ENCODE assay signal across 14 cellular contexts in genomic region chr16:69309316-69309715, GRCh38. TPM values are rescaled to one million over a fixed set of nuclear protein-coding genes. Genes with fewer than 3 reads are reported as not detected.
DNase-seq lines count a peak whose midpoint lies in the region; ATAC-seq, FAIRE-seq and TF ChIP-seq lines count a peak whose summit lies in the region.
"Had no signal": no experiment of that assay in that cellular context is flagged by ENCODE, and none has a peak within 500 bp of the region (broad histone marks: within the 10 kb centered on the region; RNA-seq: fewer than 3 reads in every experiment).

No MANE protein-coding gene starts in this region.

- H3K27ac Mint-ChIP-seq in nephron: no peak overlapping the region
- H3K27ac Mint-ChIP-seq: activated CD4-positive, alpha-beta T cell treated with anti-CD3 and anti-CD28 coated beads, Interleukin-2, amount 10 ng/mL, durations not matched to agents 24 days and 14 days; activated naive CD4-positive, alpha-beta T cell treated with anti-CD3 and anti-CD28 coated beads for 36 hours had no signal

- H3K27ac ChIP-seq in cingulate gyrus (ENCODE audit: low read depth, low read length): peak overlapping the region; percentile 70

- no peaks in the 10 kb centered on the region for H3K9me3 Mint-ChIP-seq in nephron
- H3K9me3 Mint-ChIP-seq: activated CD4-positive, alpha-beta T cell treated with anti-CD3 and anti-CD28 coated beads, Interleukin-2, amount 10 ng/mL, durations not matched to agents 24 days and 14 days; activated naive CD4-positive, alpha-beta T cell treated with anti-CD3 and anti-CD28 coated beads for 36 hours had no signal

- no peak for DNase-seq in GM12891 (ENCODE audit: insufficient read length, low spot score)
- no peak for DNase-seq in NCI-H2107 treated with DMSO at 0.1 percent for 48 hours (lab: John Stamatoyannopoulos, UW; ENCODE audit: unreplicated experiment)
- DNase-seq in NCI-H2196 treated with DMSO at 0.1 percent for 48 hours (lab: John Stamatoyannopoulos, UW; ENCODE audit: unreplicated experiment): no peak
- DNase-seq: activated CD4-positive, alpha-beta T cell treated with anti-CD3 and anti-CD28 coated beads, Interleukin-2, amount 10 ng/mL, durations not matched to agents 24 days and 14 days; activated naive CD4-positive, alpha-beta T cell treated with anti-CD3 and anti-CD28 coated beads for 36 hours; cortex of kidney; KG1; left cardiac atrium; NCI-H1930 had no signal

- no peaks in the 10 kb centered on the region for H3K27me3 Mint-ChIP-seq in nephron (ENCODE audit: low read depth)
- H3K27me3 Mint-ChIP-seq: activated CD4-positive, alpha-beta T cell treated with anti-CD3 and anti-CD28 coated beads, Interleukin-2, amount 10 ng/mL, durations not matched to agents 24 days and 14 days had no signal

- no peak for ATAC-seq in GM18868 (IDR thresholded peaks at IDR 0.05; ENCODE audit: unreplicated experiment)
- ATAC-seq: left cardiac atrium had no signal

- H3K4me3 Mint-ChIP-seq in nephron: peak overlapping the region; percentile 1 to 64 (median 47)

- peak; percentile 20 for FAIRE-seq in GM12891 (lab: Jason Lieb, UNC)
- FAIRE-seq: GM18507 had no signal

- H3K4me1 Mint-ChIP-seq in nephron: peaks cover 5% of the 10 kb centered on the region

- TF ChIP-seq POLR2A in GM12891 (IDR thresholded peaks at IDR 0.05; ENCODE audit: low read depth, low read length): no peak

- H3K36me3 Mint-ChIP-seq in nephron (ENCODE audit: low read depth): peaks cover 16% of the 10 kb centered on the region

- TF ChIP-seq CTCF in nephron (IDR thresholded peaks at IDR 0.05; ENCODE audit: unreplicated experiment in 3 of 3): no peak

TF ChIP-seq in GM12891, 5 proteins besides CTCF, POLR2A, EP300 and RAD21:
- no peak for TF ChIP-seq POU2F2 (IDR thresholded peaks at IDR 0.05; ENCODE audit: low read depth, low read length)
- TF ChIP-seq POLR2AphosphoS5 (IDR thresholded peaks at IDR 0.05; ENCODE audit: low read depth, low read length): no peak
- no peak for TF ChIP-seq PAX5 (IDR thresholded peaks at IDR 0.05; ENCODE audit: insufficient read depth, low read length, severe bottlenecking)
- no peak for TF ChIP-seq SPI1 (IDR thresholded peaks at IDR 0.05; ENCODE audit: low read depth, low read length)
- TF ChIP-seq TAF1 (IDR thresholded peaks at IDR 0.05; ENCODE audit: low read depth, low read length): no peak

RNA-seq across cellular contexts. Expression of gene VPS4A, which starts 1.8 kb away (rescaled TPM):
- polyA plus RNA-seq in GM12891 (2012; ENCODE audit: low read depth, missing spikeins): 22.4 TPM

RNA-seq across cellular contexts. Expression of gene PDF, which starts 21.1 kb away (rescaled TPM):
- polyA plus RNA-seq in GM12891 (2012; ENCODE audit: low read depth, missing spikeins): 9.6 TPM

RNA-seq across cellular contexts. Expression of gene COG8, which starts 30.0 kb away (rescaled TPM):
- polyA plus RNA-seq in GM12891 (2012; ENCODE audit: low read depth, missing spikeins): 14.3 TPM

RNA-seq across cellular contexts. Expression of gene NIP7, which starts 30.3 kb away (rescaled TPM):
- 26.6 TPM for polyA plus RNA-seq in GM12891 (2012; ENCODE audit: low read depth, missing spikeins)

RNA-seq across cellular contexts. Expression of gene TMED6, which starts 42.3 kb away (rescaled TPM):
- polyA plus RNA-seq in GM12891 (2012; ENCODE audit: low read depth, missing spikeins): 0.71 TPM
- polyA plus RNA-seq: BJ had no signal
